20 cellular contexts compared by ENCODE assay signal in genomic region chr2:57465067-57465466, GRCh38.
"Had no signal": no experiment of that assay in that cellular context is flagged by ENCODE, and none has a peak within 500 bp of the region (broad histone marks: within the 10 kb centered on the region; RNA-seq: fewer than 3 reads in every experiment).

No MANE protein-coding gene starts in this region.

- DNase-seq: activated CD4-positive, alpha-beta T cell treated with anti-CD3 and anti-CD28 coated beads for 4 hours; activated CD8-positive, alpha-beta memory T cell treated with anti-CD3 and anti-CD28 coated beads, Interleukin-2, amount 50 U/mL, for 4 hours; activated CD8-positive, alpha-beta T cell treated with anti-CD3 and anti-CD28 coated beads for 36 hours; activated gamma-delta T cell treated with Interleukin-2 at 50 U/mL for 16 hours; activated naive CD4-positive, alpha-beta T cell treated with anti-CD3 and anti-CD28 coated beads, Interleukin-2, amount 10 ng/mL, durations not matched to agents 7 days and 5 days; activated naive CD8-positive, alpha-beta T cell treated with anti-CD3 and anti-CD28 coated beads for 36 hours; activated T-cell treated with anti-CD3 and anti-CD28 coated beads, Interleukin-2, amount 50 U/mL, for 72 hours; brain microvascular endothelial cell; central memory CD4-positive, alpha-beta T cell; MV-4-11; NCI-H1105; NCI-H1436; NCI-H1694 treated with DMSO at 0.1 percent for 48 hours; NCI-H2081; NCI-H524; Right ventricle myocardium superior; SJCRH30 had no signal

- H3K4me3 ChIP-seq: coronary artery, SJCRH30 had no signal

- H3K36me3 ChIP-seq: brain microvascular endothelial cell, SJCRH30 had no signal

- ATAC-seq: activated CD4-positive, CD25-positive, alpha-beta regulatory T cell treated with anti-CD3 and anti-CD28 coated beads, Interleukin-2, amount 50 U/mL, for 24 hours; activated CD8-positive, alpha-beta T cell treated with anti-CD3 and anti-CD28 coated beads for 36 hours; activated T-cell treated with anti-CD3 and anti-CD28 coated beads, Interleukin-2, amount 50 U/mL, for 72 hours had no signal

- H3K27me3 ChIP-seq: brain microvascular endothelial cell had no signal

- H3K27ac ChIP-seq: brain microvascular endothelial cell, coronary artery, RWPE1, SJCRH30 had no signal

- H3K9me3 ChIP-seq: SJCRH30 had no signal

- H3K4me1 ChIP-seq: SJCRH30 had no signal
